24 cellular contexts compared by ENCODE assay signal in the genomic region with DNA sequence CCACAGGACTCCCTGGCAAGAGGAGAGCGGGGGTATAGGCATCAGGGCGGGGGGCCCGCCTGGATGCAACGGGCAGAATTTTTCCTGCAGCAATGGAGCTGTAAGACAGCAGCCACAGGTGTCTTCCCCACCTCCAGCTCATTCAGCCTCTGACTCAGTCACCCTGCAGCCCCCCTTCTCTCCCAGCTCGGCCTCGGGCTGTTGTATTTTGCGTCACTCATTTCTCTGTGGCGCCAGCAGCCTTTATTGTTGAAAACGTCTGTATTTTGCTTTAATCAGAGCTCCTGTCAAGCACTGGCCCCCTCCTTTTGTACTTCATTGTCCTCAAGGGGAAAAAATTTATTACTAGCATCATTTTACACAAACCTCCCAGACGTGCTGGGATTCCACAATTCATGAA.
DNase-seq lines count a peak whose midpoint lies in the region; ATAC-seq, FAIRE-seq and TF ChIP-seq lines count a peak whose summit lies in the region.
"Had no signal": no experiment of that assay in that cellular context is flagged by ENCODE, and none has a peak within 500 bp of the region (broad histone marks: within the 10 kb centered on the region; RNA-seq: fewer than 3 reads in every experiment).

No MANE protein-coding gene starts in this region.

- H3K4me1 ChIP-seq in A549, result 0 out of 3 replicates have a peak, but pooled peaks cover 3% of the 10 kb centered on the region
- H3K4me1 ChIP-seq: ascending aorta, stomach had no signal

- no peaks in the 10 kb centered on the region for H3K9me3 Mint-ChIP-seq in activated CD4-positive, alpha-beta T cell treated with anti-CD3 and anti-CD28 coated beads, Interleukin-2, amount 10 ng/mL, durations not matched to agents 7 days and 5 days
- H3K9me3 Mint-ChIP-seq: activated CD8-positive, alpha-beta T cell treated with anti-CD3 and anti-CD28 coated beads for 36 hours; activated naive CD4-positive, alpha-beta T cell treated with anti-CD3 and anti-CD28 coated beads, Interleukin-2, amount 10 ng/mL, durations not matched to agents 7 days and 5 days had no signal

- H3K9me3 ChIP-seq in A549, result peaks cover 6% of the 10 kb centered on the region; the same call in 1 of the 3 replicates
- H3K9me3 ChIP-seq: ascending aorta had no signal

- no peak overlapping the region for H3K27ac ChIP-seq in A549
- H3K27ac ChIP-seq in RWPE1, result no peak overlapping the region
- H3K27ac ChIP-seq: ascending aorta, HL-60, skin epidermis, stomach had no signal

- H3K4me2 ChIP-seq in A549, result peak overlapping the region; percentile 35

- H3K4me3 ChIP-seq in A549 (no peak overlapping the region), kidney epithelial cell (ENCODE audit: low read depth, low read length) (no peak overlapping the region)
- H3K4me3 ChIP-seq: ascending aorta, skin epidermis, stomach had no signal

- DNase-seq in A549 (ENCODE audit: low read depth in 1 of 2, low spot score in 1 of 2), result peak in 1 of 2 experiments; percentile 25
- DNase-seq in M059J (ENCODE audit: low read depth), result peak; percentile 22
- peak; percentile 32 for DNase-seq in RWPE1 (ENCODE audit: low spot score)
- peak; percentile 12 for DNase-seq in kidney epithelial cell (ENCODE audit: low read depth)
- no peak for DNase-seq in stimulated activated naive CD4-positive, alpha-beta T cell treated with Interleukin-2 at 50 U/mL for 16 hours (lab: John Stamatoyannopoulos, UW)
- no peak for DNase-seq in activated CD4-positive, alpha-beta T cell treated with anti-CD3 and anti-CD28 coated beads, Interleukin-2, amount 10 ng/mL, durations not matched to agents 7 days and 5 days
- no peak for DNase-seq in mucosa of gallbladder (ENCODE audit: low spot score)
- DNase-seq: activated B cell treated with CpG ODN at 0.5 μM for 24 hours; activated CD8-positive, alpha-beta T cell treated with anti-CD3 and anti-CD28 coated beads for 36 hours; activated naive CD4-positive, alpha-beta T cell treated with anti-CD3 and anti-CD28 coated beads, Interleukin-2, amount 10 ng/mL, durations not matched to agents 7 days and 5 days; activated T-cell treated with anti-CD3 and anti-CD28 coated beads, Interleukin-2, amount 50 U/mL, for 1 hour; H7; naive thymus-derived CD4-positive, alpha-beta T cell; NCI-H2029; NCI-H526 treated with DMSO at 0.1 percent for 48 hours; OCI-M1; stomach had no signal

- no peaks in the 10 kb centered on the region for H3K27me3 Mint-ChIP-seq in activated CD4-positive, alpha-beta T cell treated with anti-CD3 and anti-CD28 coated beads, Interleukin-2, amount 10 ng/mL, durations not matched to agents 7 days and 5 days
- H3K27me3 Mint-ChIP-seq: activated naive CD4-positive, alpha-beta T cell treated with anti-CD3 and anti-CD28 coated beads, Interleukin-2, amount 10 ng/mL, durations not matched to agents 7 days and 5 days had no signal

- no peak for TF ChIP-seq POLR2A in A549 (IDR thresholded peaks at IDR 0.05; ENCODE audit: low read length)

- TF ChIP-seq CTCF in A549 (IDR thresholded peaks at IDR 0.05), result no peak
- no peak for TF ChIP-seq CTCF in RWPE1 (conservative IDR thresholded peaks at IDR 0.05; ENCODE audit: low read depth)
- TF ChIP-seq CTCF in kidney epithelial cell (IDR thresholded peaks at IDR 0.05; ENCODE audit: insufficient read depth, low read length, poor library complexity, severe bottlenecking), result no peak

- no peak for TF ChIP-seq EP300 in A549 (IDR thresholded peaks at IDR 0.05)

- H3K27me3 ChIP-seq in kidney epithelial cell (ENCODE audit: control insufficient read depth, insufficient read depth, low read length), result no peaks in the 10 kb centered on the region
- H3K27me3 ChIP-seq: ascending aorta had no signal

- H3K4me3 Mint-ChIP-seq in activated CD4-positive, alpha-beta T cell treated with anti-CD3 and anti-CD28 coated beads, Interleukin-2, amount 10 ng/mL, durations not matched to agents 7 days and 5 days, result no peak overlapping the region
- H3K4me3 Mint-ChIP-seq: activated B cell treated with CpG ODN at 0.5 μM for 24 hours; activated CD8-positive, alpha-beta T cell treated with anti-CD3 and anti-CD28 coated beads for 36 hours; activated naive CD4-positive, alpha-beta T cell treated with anti-CD3 and anti-CD28 coated beads, Interleukin-2, amount 10 ng/mL, durations not matched to agents 7 days and 5 days; naive thymus-derived CD4-positive, alpha-beta T cell had no signal

- FAIRE-seq in A549 (lab: Jason Lieb, UNC), result no peak
- FAIRE-seq: A204.1, endometrium, G401.6 had no signal

- CTCF ChIA-PET in A549 (lab: Yijun Ruan, JAX) (interaction anchor here (0.6 to 1.5 kb wide), 8 partner anchors 9 to 108 kb away, joined by 3 to 4 read pairs (median 3); no protein-coding TSS in a partner anchor), RWPE1 (lab: Yijun Ruan, JAX) (interaction anchor here (1.1 kb wide), 1 partner anchor 68 kb away, joined by 11 read pairs; no protein-coding TSS in a partner anchor)
- CTCF ChIA-PET in activated CD4-positive, alpha-beta T cell treated with anti-CD3 and anti-CD28 coated beads, Interleukin-2, amount 10 ng/mL, durations not matched to agents 7 days and 5 days (lab: Charles Lee), result interaction anchor here (0.8 kb wide), 1 partner anchor 322 kb away, joined by 6 read pairs; no protein-coding TSS in a partner anchor

- TF ChIP-seq RAD21 in A549 (conservative IDR thresholded peaks at IDR 0.05 in 1 of 2, IDR thresholded peaks at IDR 0.05 in 1 of 2), result no peak

- 9% methylated on average over 10 of the region's 10 CpGs for WGBS in A549 (ENCODE audit: missing lambda C conversion rate)

- H3K27ac Mint-ChIP-seq in activated CD4-positive, alpha-beta T cell treated with anti-CD3 and anti-CD28 coated beads, Interleukin-2, amount 10 ng/mL, durations not matched to agents 7 days and 5 days, result no peak overlapping the region
- H3K27ac Mint-ChIP-seq: activated B cell treated with CpG ODN at 0.5 μM for 24 hours; activated CD8-positive, alpha-beta T cell treated with anti-CD3 and anti-CD28 coated beads for 36 hours; activated naive CD4-positive, alpha-beta T cell treated with anti-CD3 and anti-CD28 coated beads, Interleukin-2, amount 10 ng/mL, durations not matched to agents 7 days and 5 days; naive thymus-derived CD4-positive, alpha-beta T cell had no signal

- ATAC-seq in A549 (peak; percentile 51 to 54; a peak in 3 of 6 replicates), GM19395 (IDR thresholded peaks at IDR 0.05; ENCODE audit: unreplicated experiment) (no peak)
- ATAC-seq: activated CD8-positive, alpha-beta T cell treated with anti-CD3 and anti-CD28 coated beads for 36 hours; naive thymus-derived CD4-positive, alpha-beta T cell had no signal

- no peaks in the 10 kb centered on the region for H3K36me3 Mint-ChIP-seq in activated CD4-positive, alpha-beta T cell treated with anti-CD3 and anti-CD28 coated beads, Interleukin-2, amount 10 ng/mL, durations not matched to agents 7 days and 5 days (ENCODE audit: low read depth)
- H3K36me3 Mint-ChIP-seq: activated naive CD4-positive, alpha-beta T cell treated with anti-CD3 and anti-CD28 coated beads, Interleukin-2, amount 10 ng/mL, durations not matched to agents 7 days and 5 days; naive thymus-derived CD4-positive, alpha-beta T cell had no signal

- H3K36me3 ChIP-seq in kidney epithelial cell (ENCODE audit: control insufficient read depth, insufficient read depth, low read length), result no peaks in the 10 kb centered on the region
- H3K36me3 ChIP-seq: ascending aorta, stomach had no signal

- no peaks in the 10 kb centered on the region for H3K4me1 Mint-ChIP-seq in activated CD4-positive, alpha-beta T cell treated with anti-CD3 and anti-CD28 coated beads, Interleukin-2, amount 10 ng/mL, durations not matched to agents 7 days and 5 days
- H3K4me1 Mint-ChIP-seq: activated B cell treated with CpG ODN at 0.5 μM for 24 hours; activated naive CD4-positive, alpha-beta T cell treated with anti-CD3 and anti-CD28 coated beads, Interleukin-2, amount 10 ng/mL, durations not matched to agents 7 days and 5 days; naive thymus-derived CD4-positive, alpha-beta T cell had no signal

- POLR2A ChIA-PET in A549 (lab: Yijun Ruan, JAX) (no interaction called here), RWPE1 (lab: Yijun Ruan, JAX; ENCODE audit: low non-redundant PET) (no interaction called here)
- POLR2A ChIA-PET in activated CD4-positive, alpha-beta T cell treated with anti-CD3 and anti-CD28 coated beads, Interleukin-2, amount 10 ng/mL, durations not matched to agents 7 days and 5 days (lab: Charles Lee), result no interaction called here

TF ChIP-seq in A549, 52 proteins besides CTCF, POLR2A, EP300 and RAD21:
- TF ChIP-seq MAFK (IDR thresholded peaks at IDR 0.05; ENCODE audit: partially characterized antibody) (no peak), JUNB (IDR thresholded peaks at IDR 0.05) (no peak), FOXS1 (CRISPR knock-in tag; IDR thresholded peaks at IDR 0.05) (no peak), POLR2AphosphoS2 (conservative IDR thresholded peaks at IDR 0.05; ENCODE audit: low read length) (no peak), RFX5 (IDR thresholded peaks at IDR 0.05) (no peak), NR3C1 (IDR thresholded peaks at IDR 0.05) (no peak)
- TF ChIP-seq, protein P1, sequence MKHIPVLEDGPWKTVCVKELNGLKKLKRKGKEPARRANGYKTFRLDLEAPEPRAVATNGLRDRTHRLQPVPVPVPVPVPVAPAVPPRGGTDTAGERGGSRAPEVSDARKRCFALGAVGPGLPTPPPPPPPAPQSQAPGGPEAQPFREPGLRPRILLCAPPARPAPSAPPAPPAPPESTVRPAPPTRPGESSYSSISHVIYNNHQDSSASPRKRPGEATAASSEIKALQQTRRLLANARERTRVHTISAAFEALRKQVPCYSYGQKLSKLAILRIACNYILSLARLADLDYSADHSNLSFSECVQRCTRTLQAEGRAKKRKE (CRISPR knock-in tag; IDR thresholded peaks at IDR 0.05; ENCODE audit: low read depth), result no peak
- TF ChIP-seq, protein P2, sequence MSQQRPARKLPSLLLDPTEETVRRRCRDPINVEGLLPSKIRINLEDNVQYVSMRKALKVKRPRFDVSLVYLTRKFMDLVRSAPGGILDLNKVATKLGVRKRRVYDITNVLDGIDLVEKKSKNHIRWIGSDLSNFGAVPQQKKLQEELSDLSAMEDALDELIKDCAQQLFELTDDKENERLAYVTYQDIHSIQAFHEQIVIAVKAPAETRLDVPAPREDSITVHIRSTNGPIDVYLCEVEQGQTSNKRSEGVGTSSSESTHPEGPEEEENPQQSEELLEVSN (IDR thresholded peaks at IDR 0.05; ENCODE audit: borderline replicate concordance, low read depth), result no peak
- TF ChIP-seq, protein P3, sequence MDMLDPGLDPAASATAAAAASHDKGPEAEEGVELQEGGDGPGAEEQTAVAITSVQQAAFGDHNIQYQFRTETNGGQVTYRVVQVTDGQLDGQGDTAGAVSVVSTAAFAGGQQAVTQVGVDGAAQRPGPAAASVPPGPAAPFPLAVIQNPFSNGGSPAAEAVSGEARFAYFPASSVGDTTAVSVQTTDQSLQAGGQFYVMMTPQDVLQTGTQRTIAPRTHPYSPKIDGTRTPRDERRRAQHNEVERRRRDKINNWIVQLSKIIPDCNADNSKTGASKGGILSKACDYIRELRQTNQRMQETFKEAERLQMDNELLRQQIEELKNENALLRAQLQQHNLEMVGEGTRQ (IDR thresholded peaks at IDR 0.05), result no peak

Comparison
In these comparisons a context has a peak if more than half of its experiments do, and no peak if none do; other contexts are left out.
1. DNase-seq: peak in M059J (single experiment), RWPE1 (single experiment) and kidney epithelial cell (single experiment); none in stimulated activated naive CD4-positive, alpha-beta T cell treated with Interleukin-2 at 50 U/mL for 16 hours (single experiment), activated CD4-positive, alpha-beta T cell treated with anti-CD3 and anti-CD28 coated beads, Interleukin-2, amount 10 ng/mL, durations not matched to agents 7 days and 5 days (single experiment) and mucosa of gallbladder (single experiment).